Comparison of ENCODE assay signal across 21 cellular contexts in genomic region chr2:36675579-36675978, GRCh38. TPM values are rescaled to one million over a fixed set of nuclear protein-coding genes. Genes with fewer than 3 reads are reported as not detected.
"Had no signal": no experiment of that assay in that cellular context is flagged by ENCODE, and none has a peak within 500 bp of the region (broad histone marks: within the 10 kb centered on the region; RNA-seq: fewer than 3 reads in every experiment).

No MANE protein-coding gene starts in this region.

- H3K27me3 ChIP-seq: MG63, Peyer's patch, SJCRH30 had no signal

- H3K9me3 ChIP-seq: SJCRH30 had no signal

- ATAC-seq: K562, Right ventricle myocardium inferior, T-cell had no signal

- H3K4me2 ChIP-seq: KMS-11 had no signal

- H3K4me1 ChIP-seq: Peyer's patch had no signal

- H3K27ac Mint-ChIP-seq: IgD-negative memory B cell, T-cell had no signal

- H3K9ac ChIP-seq: KMS-11 had no signal

- H3K36me3 ChIP-seq: MG63, Peyer's patch, SJCRH30 had no signal

- H3K27ac ChIP-seq: HL-60, KMS-11, Peyer's patch, SJCRH30 had no signal

- H3K4me3 ChIP-seq: K562, MG63, Peyer's patch, SJCRH30 had no signal

- DNase-seq: Kasumi-1, MG63, NCI-H1092, NCI-H1105 treated with DMSO at 0.1 percent for 48 hours, NCI-H1436, NCI-H187, NCI-H2029, NCI-H2227 treated with DMSO at 0.1 percent for 48 hours, NCI-H524, NCI-H774, Peyer's patch, SHP77 treated with DMSO at 0.1 percent for 48 hours, SJCRH30, SW 1271, T-cell had no signal

- FAIRE-seq: HTR-8/SVneo, K562 had no signal

- H3K36me3 Mint-ChIP-seq: IgD-negative memory B cell, T-cell had no signal

- H3K4me1 Mint-ChIP-seq: IgD-negative memory B cell had no signal

- H3K4me3 Mint-ChIP-seq: IgD-negative memory B cell, T-cell had no signal

RNA-seq across cellular contexts. Expression of gene VIT, which starts 20.9 kb away (rescaled TPM):
- total RNA-seq: K562 had no signal
- polyA plus RNA-seq: K562 had no signal
